9 cellular contexts compared by ENCODE assay signal in genomic region chr1:36446261-36446660, GRCh38. TPM values are rescaled to one million over a fixed set of nuclear protein-coding genes. Genes with fewer than 3 reads are reported as not detected.
DNase-seq lines count a peak whose midpoint lies in the region; ATAC-seq and TF ChIP-seq lines count a peak whose summit lies in the region.
"Had no signal": no experiment of that assay in that cellular context is flagged by ENCODE, and none has a peak within 500 bp of the region (broad histone marks: within the 10 kb centered on the region; RNA-seq: fewer than 3 reads in every experiment).

No MANE protein-coding gene starts in this region.

- H3K36me3 ChIP-seq in lower lobe of right lung (no peaks in the 10 kb centered on the region), breast epithelium (no peaks in the 10 kb centered on the region)

- ATAC-seq in lower lobe of right lung (no peak), esophagus mucosa (no peak), GM21423 (IDR thresholded peaks at IDR 0.05; ENCODE audit: unreplicated experiment) (no peak)

- H3K27me3 ChIP-seq in lower lobe of right lung (ENCODE audit: low read depth) (no peaks in the 10 kb centered on the region), breast epithelium (no peaks in the 10 kb centered on the region)

- H3K4me3 ChIP-seq in lower lobe of right lung (no peak overlapping the region), breast epithelium (no peak overlapping the region)

- H3K9me3 ChIP-seq in lower lobe of right lung (no peaks in the 10 kb centered on the region), breast epithelium (no peaks in the 10 kb centered on the region)

- H3K4me1 ChIP-seq in lower lobe of right lung (peaks cover 15% of the 10 kb centered on the region), breast epithelium (no peaks in the 10 kb centered on the region)

- peak; percentile 27 for TF ChIP-seq CTCF in lower lobe of right lung (IDR thresholded peaks at IDR 0.05)
- no peak for TF ChIP-seq CTCF in breast epithelium (IDR thresholded peaks at IDR 0.05)

- TF ChIP-seq POLR2A in breast epithelium (IDR thresholded peaks at IDR 0.05), result no peak

- peak; percentile 31 for DNase-seq in ELR (ENCODE audit: low read depth)
- peak; percentile 52 for DNase-seq in HT1080 (ENCODE audit: low read depth)
- DNase-seq in SKM-1 treated with dmso at 0.1 percent for 144 hours (lab: John Stamatoyannopoulos, UW; ENCODE audit: unreplicated experiment), result peak; percentile 48
- no peak for DNase-seq in lower lobe of right lung
- DNase-seq in central memory CD4-positive, alpha-beta T cell, result no peak
- no peak for DNase-seq in breast epithelium (ENCODE audit: low spot score in 2 of 2)

- no peak overlapping the region for H3K27ac ChIP-seq in lower lobe of right lung
- no peak overlapping the region for H3K27ac ChIP-seq in breast epithelium

- intact Hi-C loops in lower lobe of right lung (cut with DNase I), result no loop called here
- intact Hi-C loops in breast epithelium (cut with DNase I; ENCODE audit: low total_unique reads), result no loop called here

RNA-seq across cellular contexts. Expression of gene OSCP1, which starts 4.0 kb away (rescaled TPM):
- total RNA-seq in HT1080 (2014; rRNA removed; shearing (Covaris generic)), result 1.4 and 1.8 TPM in 2 replicates
- polyA plus RNA-seq in HT1080 (2015; cell fraction: cytosol; rRNA removed), result 2.1 and 3.1 TPM in 2 replicates
- polyA plus RNA-seq in HT1080 (2015; cell fraction: nucleus; rRNA removed), result 2.7 and 2.8 TPM in 2 replicates
- total RNA-seq in lower lobe of right lung, result 17.1 TPM
- total RNA-seq in esophagus mucosa, result 7.3 TPM
- total RNA-seq in breast epithelium, result 10 to 100 TPM; 12.5 to 19.3 (median 15.1) TPM
- total RNA-seq: T-helper 1 cell treated with Interleukin-12 subunit alpha and Interleukin-12 subunit beta and Interleukin-4 antibody, amounts not matched to agents 30 ng/mL and 1 ng/mL, for 36 hours had no signal

RNA-seq across cellular contexts. Expression of gene MRPS15, which starts 17.9 kb away (rescaled TPM):
- total RNA-seq in HT1080 (2014; rRNA removed; shearing (Covaris generic)), result 108 and 130 TPM in 2 replicates
- polyA plus RNA-seq in HT1080 (2015; cell fraction: cytosol; rRNA removed), result 68.2 and 78.2 TPM in 2 replicates
- polyA plus RNA-seq in HT1080 (2015; cell fraction: nucleus; rRNA removed), result 32.8 and 36.2 TPM in 2 replicates
- total RNA-seq in lower lobe of right lung (59.4 TPM), esophagus mucosa (89.4 TPM), breast epithelium (10 to 100 TPM; 72.9 to 99.1 (median 79.3) TPM)

RNA-seq across cellular contexts. Expression of gene CSF3R, which starts 36.5 kb away (rescaled TPM):
- total RNA-seq in HT1080 (2014; rRNA removed; shearing (Covaris generic)), result not detected in 2 replicates
- polyA plus RNA-seq in HT1080 (2015; cell fraction: cytosol; rRNA removed), result not detected in 2 replicates
- not detected in 2 replicates for polyA plus RNA-seq in HT1080 (2015; cell fraction: nucleus; rRNA removed)
- total RNA-seq in lower lobe of right lung (214 TPM), esophagus mucosa (3.2 TPM), breast epithelium (10 to 100 TPM; 17.3 to 54.2 (median 28.8) TPM)

RNA-seq across cellular contexts. Expression of gene LSM10, which starts 48.6 kb away (rescaled TPM):
- total RNA-seq in HT1080 (2014; rRNA removed; shearing (Covaris generic)), result 13.4 and 13.6 TPM in 2 replicates
- 51.5 and 64.1 TPM in 2 replicates for polyA plus RNA-seq in HT1080 (2015; cell fraction: cytosol; rRNA removed)
- polyA plus RNA-seq in HT1080 (2015; cell fraction: nucleus; rRNA removed), result 16.6 and 18.6 TPM in 2 replicates
- 44.5 TPM for total RNA-seq in lower lobe of right lung
- total RNA-seq in esophagus mucosa, result 22.7 TPM
- 10 to 100 TPM; 31.8 to 49.5 (median 39.7) TPM for total RNA-seq in breast epithelium

Comparison
In these comparisons a context has a peak if more than half of its experiments do, and no peak if none do; other contexts are left out.
1. DNase-seq: peak in ELR (single experiment), HT1080 (single experiment) and SKM-1 treated with dmso at 0.1 percent for 144 hours (single experiment); none in lower lobe of right lung (single experiment), central memory CD4-positive, alpha-beta T cell (single experiment) and breast epithelium (0 of 2).